Comparison of ENCODE assay signal across 3 cellular contexts in the genomic region with DNA sequence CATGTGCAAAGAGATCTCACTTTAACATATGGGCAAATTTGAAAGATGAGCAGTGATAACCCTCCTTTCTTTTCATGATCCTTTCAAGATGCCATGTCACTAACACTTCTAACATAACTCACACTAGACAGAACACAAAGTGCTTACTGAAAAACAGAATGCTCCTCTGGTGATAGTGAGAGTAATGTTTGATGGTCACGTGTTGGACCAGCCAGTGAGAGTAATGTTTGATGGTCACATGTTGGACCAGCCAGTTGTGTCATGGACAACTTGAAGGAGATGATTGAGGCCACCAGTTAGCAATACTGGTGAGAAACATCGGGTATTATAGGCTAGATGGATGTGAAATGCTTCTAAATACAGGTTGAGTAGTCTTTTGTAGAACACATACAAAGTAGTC.
A peak's percentile ranks its signal among the peaks of the same experiment; 100 is the strongest.
TF ChIP-seq lines count a peak whose summit lies in the region.

No MANE protein-coding gene starts in this region.

TF ChIP-seq in A549, 52 proteins besides CTCF, POLR2A, EP300 and RAD21:
- TF ChIP-seq, protein P1, sequence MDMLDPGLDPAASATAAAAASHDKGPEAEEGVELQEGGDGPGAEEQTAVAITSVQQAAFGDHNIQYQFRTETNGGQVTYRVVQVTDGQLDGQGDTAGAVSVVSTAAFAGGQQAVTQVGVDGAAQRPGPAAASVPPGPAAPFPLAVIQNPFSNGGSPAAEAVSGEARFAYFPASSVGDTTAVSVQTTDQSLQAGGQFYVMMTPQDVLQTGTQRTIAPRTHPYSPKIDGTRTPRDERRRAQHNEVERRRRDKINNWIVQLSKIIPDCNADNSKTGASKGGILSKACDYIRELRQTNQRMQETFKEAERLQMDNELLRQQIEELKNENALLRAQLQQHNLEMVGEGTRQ (IDR thresholded peaks at IDR 0.05) = peak; percentile 68
- TF ChIP-seq FOXS1 (CRISPR knock-in tag; IDR thresholded peaks at IDR 0.05) = no peak

TF ChIP-seq in Ishikawa, 13 proteins besides CTCF, POLR2A, EP300 and RAD21:
- TF ChIP-seq REST (IDR thresholded peaks at IDR 0.05; ENCODE audit: low read depth) (no peak), CREB1 (IDR thresholded peaks at IDR 0.05; ENCODE audit: low read depth) (no peak), EGR1 (IDR thresholded peaks at IDR 0.05) (no peak)
- TF ChIP-seq, protein P2, sequence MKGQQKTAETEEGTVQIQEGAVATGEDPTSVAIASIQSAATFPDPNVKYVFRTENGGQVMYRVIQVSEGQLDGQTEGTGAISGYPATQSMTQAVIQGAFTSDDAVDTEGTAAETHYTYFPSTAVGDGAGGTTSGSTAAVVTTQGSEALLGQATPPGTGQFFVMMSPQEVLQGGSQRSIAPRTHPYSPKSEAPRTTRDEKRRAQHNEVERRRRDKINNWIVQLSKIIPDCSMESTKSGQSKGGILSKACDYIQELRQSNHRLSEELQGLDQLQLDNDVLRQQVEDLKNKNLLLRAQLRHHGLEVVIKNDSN (IDR thresholded peaks at IDR 0.05) = peak; percentile 38; the same call in 1 of the 2 replicates
TF ChIP-seq in Ishikawa: peak in this region for 1.

TF ChIP-seq in K562, 482 proteins besides CTCF, POLR2A, EP300 and RAD21 (continued from another document):
- TF ChIP-seq, protein P1 (CRISPR knock-in tag; IDR thresholded peaks at IDR 0.05) = peak; percentile 55; the same call in 1 of the 2 replicates
- no peak for TF ChIP-seq ZNF197 (CRISPR knock-in tag; IDR thresholded peaks at IDR 0.05; ENCODE audit: low read depth)
- no peak for TF ChIP-seq ATF2 (CRISPR knock-in tag; IDR thresholded peaks at IDR 0.05)
- TF ChIP-seq, protein P3, sequence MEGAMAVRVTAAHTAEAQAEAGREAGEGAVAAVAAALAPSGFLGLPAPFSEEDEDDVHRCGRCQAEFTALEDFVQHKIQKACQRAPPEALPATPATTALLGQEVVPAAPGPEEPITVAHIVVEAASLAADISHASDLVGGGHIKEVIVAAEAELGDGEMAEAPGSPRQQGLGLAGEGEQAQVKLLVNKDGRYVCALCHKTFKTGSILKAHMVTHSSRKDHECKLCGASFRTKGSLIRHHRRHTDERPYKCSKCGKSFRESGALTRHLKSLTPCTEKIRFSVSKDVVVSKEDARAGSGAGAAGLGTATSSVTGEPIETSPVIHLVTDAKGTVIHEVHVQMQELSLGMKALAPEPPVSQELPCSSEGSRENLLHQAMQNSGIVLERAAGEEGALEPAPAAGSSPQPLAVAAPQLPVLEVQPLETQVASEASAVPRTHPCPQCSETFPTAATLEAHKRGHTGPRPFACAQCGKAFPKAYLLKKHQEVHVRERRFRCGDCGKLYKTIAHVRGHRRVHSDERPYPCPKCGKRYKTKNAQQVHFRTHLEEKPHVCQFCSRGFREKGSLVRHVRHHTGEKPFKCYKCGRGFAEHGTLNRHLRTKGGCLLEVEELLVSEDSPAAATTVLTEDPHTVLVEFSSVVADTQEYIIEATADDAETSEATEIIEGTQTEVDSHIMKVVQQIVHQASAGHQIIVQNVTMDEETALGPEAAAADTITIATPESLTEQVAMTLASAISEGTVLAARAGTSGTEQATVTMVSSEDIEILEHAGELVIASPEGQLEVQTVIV (CRISPR knock-in tag; IDR thresholded peaks at IDR 0.05; ENCODE audit: borderline replicate concordance) = no peak
- TF ChIP-seq RAD51 (IDR thresholded peaks at IDR 0.05; ENCODE audit: borderline replicate concordance, low read depth) = 0 out of 2 replicates have a peak, but pooled peaks have one; percentile 47
